Comparison of ENCODE assay signal across 1 cellular context in genomic region chr20:56360899-56361199, GRCh38.
TF ChIP-seq lines count a peak whose summit lies in the region.

No MANE protein-coding gene starts in this region.

TF ChIP-seq in GM23338, 12 proteins besides CTCF, POLR2A, EP300 and RAD21 (continued from another document):
- TF ChIP-seq REST (IDR thresholded peaks at IDR 0.05; ENCODE audit: unreplicated experiment) (no peak), EZH2 (IDR thresholded peaks at IDR 0.05; ENCODE audit: low read depth, unreplicated experiment) (no peak), ETS1 (IDR thresholded peaks at IDR 0.05) (no peak), JUNB (IDR thresholded peaks at IDR 0.05; ENCODE audit: unreplicated experiment) (no peak), ZNF462 (CRISPR knock-in tag; IDR thresholded peaks at IDR 0.05) (no peak)
